In genomic region chr2:11417946-11418585, GRCh38 we compare ENCODE assay signal across 8 cellular contexts. TPM values are rescaled to one million over a fixed set of nuclear protein-coding genes. Genes with fewer than 3 reads are reported as not detected.
DNase-seq lines count a peak whose midpoint lies in the region; TF ChIP-seq lines count a peak whose summit lies in the region.

No MANE protein-coding gene starts in this region.

- intact Hi-C loops in OCI-LY7 (cut with micrococcal nuclease; ENCODE audit: unreplicated experiment), result no loop called here

- no peak overlapping the region for H2AFZ ChIP-seq in OCI-LY7 (ENCODE audit: low read length)

- POLR2A ChIA-PET in OCI-LY7 (lab: Charles Lee), result interaction anchor here (0.8 kb wide), 1 partner anchor 219 kb away, joined by 3 read pairs; no protein-coding TSS in a partner anchor

- no peak overlapping the region for H3K4me2 ChIP-seq in OCI-LY7 (ENCODE audit: low read length)

- H3K27ac ChIP-seq in OCI-LY7 (ENCODE audit: low read depth, low read length, poor library complexity, severe bottlenecking), result no peak overlapping the region

- no peaks in the 10 kb centered on the region for H3K4me1 ChIP-seq in OCI-LY7 (ENCODE audit: insufficient read depth, low read length, poor library complexity, severe bottlenecking)

- H4K20me1 ChIP-seq in OCI-LY7 (ENCODE audit: insufficient read depth, low read length), result no peaks in the 10 kb centered on the region

- DNase-seq in AG09309 (ENCODE audit: low read depth) (no peak), GM12864 (ENCODE audit: low read depth) (no peak), OCI-LY7 (ENCODE audit: low spot score) (peak; percentile 34), fibroblast of villous mesenchyme (ENCODE audit: low read depth) (no peak), islet precursor cell (no peak), activated gamma-delta T cell (lab: John Stamatoyannopoulos, UW) (no peak)
- no peak for DNase-seq in activated CD8-positive, alpha-beta memory T cell treated with anti-CD3 and anti-CD28 coated beads for 24 hours
- DNase-seq in activated effector memory CD4-positive, alpha-beta T cell treated with anti-CD3 and anti-CD28 coated beads, Interleukin-2, amount 50 U/mL, for 16 hours, result no peak

- peaks cover 10% of the 10 kb centered on the region for H3K9me3 ChIP-seq in OCI-LY7 (ENCODE audit: low read length)

- no peak overlapping the region for H3K4me3 ChIP-seq in AG09309 (ENCODE audit: control insufficient read depth, low read depth, low read length)
- H3K4me3 ChIP-seq in GM12864 (ENCODE audit: low read depth, low read length), result no peak overlapping the region
- no peak overlapping the region for H3K4me3 ChIP-seq in OCI-LY7 (ENCODE audit: low read depth, low read length, poor library complexity, severe bottlenecking)
- no peak overlapping the region for H3K4me3 ChIP-seq in fibroblast of villous mesenchyme (ENCODE audit: low read depth, low read length)

- H3K9me2 ChIP-seq in OCI-LY7 (ENCODE audit: insufficient read depth, low read length), result no peaks in the 10 kb centered on the region

- BruUV-seq in OCI-LY7 (replicated peaks; lab: Mats Ljungman, UMichigan), result no TSS peak

- H3K79me2 ChIP-seq in OCI-LY7 (ENCODE audit: insufficient read depth, low read depth, low read length), result no peaks in the 10 kb centered on the region

- H3K36me3 ChIP-seq in OCI-LY7 (ENCODE audit: insufficient read depth, low read length), result no peaks in the 10 kb centered on the region

- TF ChIP-seq CTCF in AG09309 (IDR thresholded peaks at IDR 0.05; ENCODE audit: control insufficient read depth, insufficient read depth, low read depth, low read length, missing control alignments) (peak; percentile 22), GM12864 (IDR thresholded peaks at IDR 0.05; ENCODE audit: low read depth, low read length, missing control alignments) (peak; percentile 51), OCI-LY7 (conservative IDR thresholded peaks at IDR 0.05; ENCODE audit: low read length) (peak; percentile 74), fibroblast of villous mesenchyme (IDR thresholded peaks at IDR 0.05; ENCODE audit: insufficient read depth, low read depth, low read length) (peak; percentile 37)

- CTCF ChIA-PET in OCI-LY7 (lab: Charles Lee; ENCODE audit: unreplicated experiment), result no interaction called here

RNA-seq across cellular contexts. Expression of gene E2F6, which starts 47.9 kb away (rescaled TPM):
- total RNA-seq in OCI-LY7 (2014; rRNA removed; shearing (Covaris generic)), result 13.3 and 14.3 TPM in 2 replicates
- total RNA-seq in OCI-LY7 (2022) (11.7 and 12.4 TPM in 2 replicates), fibroblast of villous mesenchyme (11.3 and 13.4 TPM in 2 replicates)

Comparison
In these comparisons a context has a peak if more than half of its experiments do, and no peak if none do; other contexts are left out.
1. CTCF ChIP-seq: peak in every context shown above with its lines; median percentile 74 in OCI-LY7; 51 in GM12864; 37 in fibroblast of villous mesenchyme; 22 in AG09309.